8 cellular contexts compared by ENCODE assay signal in the genomic region with DNA sequence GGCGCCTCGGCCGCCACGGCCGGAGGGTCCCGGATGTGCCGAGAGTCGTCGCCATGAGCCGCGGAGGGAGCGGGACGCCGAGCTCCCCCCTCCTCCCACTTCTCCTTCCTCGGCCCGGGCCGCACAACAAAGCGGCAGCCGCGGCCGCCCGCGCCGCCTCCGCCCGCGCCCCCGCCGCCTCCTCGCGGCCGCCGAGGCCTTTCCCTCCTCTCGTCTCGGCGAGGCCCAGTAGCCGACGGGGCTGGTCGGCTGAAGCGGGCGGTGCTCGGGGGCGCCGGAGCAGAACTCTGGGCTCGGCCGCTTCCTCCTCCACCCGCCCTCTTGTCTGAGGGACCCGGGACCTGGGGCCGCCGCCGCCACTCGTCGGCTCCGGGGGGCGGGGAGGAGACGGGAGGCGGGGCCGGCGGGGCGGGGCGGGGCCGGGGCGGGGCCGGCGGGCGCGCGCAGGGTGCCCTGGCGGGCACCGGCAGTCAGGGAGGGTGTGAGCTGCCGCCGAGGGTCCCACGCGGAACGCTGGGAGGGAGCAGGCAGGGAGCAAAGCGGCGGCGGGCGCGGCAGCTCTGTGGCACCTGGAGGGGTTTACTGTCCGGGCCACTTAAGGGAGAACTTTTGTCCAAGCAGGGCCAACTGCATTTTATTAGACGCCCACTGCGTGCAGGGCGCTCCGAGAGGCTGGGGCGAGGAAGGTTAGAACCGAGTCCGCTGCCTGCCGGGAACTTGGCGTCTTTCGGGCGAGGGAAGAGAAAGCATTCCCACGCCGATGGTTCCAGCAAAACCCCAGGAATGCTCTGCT. TPM values are rescaled to one million over a fixed set of nuclear protein-coding genes. Genes with fewer than 3 reads are reported as not detected.
A peak's percentile ranks its signal among the peaks of the same experiment; 100 is the strongest.
DNase-seq lines count a peak whose midpoint lies in the region; ATAC-seq and TF ChIP-seq lines count a peak whose summit lies in the region.

A gene (minus strand): TSS at position 327 of the 793 bp plus-strand sequence. CDS start 427 bp downstream, outside the sequence.

- peak; percentile 83 for ATAC-seq in GM18909 (IDR thresholded peaks at IDR 0.05; ENCODE audit: poor library complexity, unreplicated experiment)
- peak; percentile 75 for ATAC-seq in HG03135 (IDR thresholded peaks at IDR 0.05; ENCODE audit: unreplicated experiment)
- ATAC-seq in memory B cell (ENCODE audit: low read depth) = peak; percentile 85

- H3K27me3 ChIP-seq in BE2C = no peaks in the 10 kb centered on the region

- peak within 1 kb of the TSS; percentile 97 for H3K4me3 Mint-ChIP-seq in memory B cell

- H3K4me1 Mint-ChIP-seq in memory B cell = peaks cover 15% of the 10 kb centered on the region

- no peaks in the 10 kb centered on the region for H3K9me3 Mint-ChIP-seq in memory B cell

- H3K4me3 ChIP-seq in BE2C (ENCODE audit: low read depth, low read length) = peak within 1 kb of the TSS; percentile 80

- peak within 1 kb of the TSS; percentile 96 for H3K27ac Mint-ChIP-seq in memory B cell

- no peaks in the 10 kb centered on the region for H3K36me3 ChIP-seq in BE2C

- TF ChIP-seq CTCF in BE2C (IDR thresholded peaks at IDR 0.05; ENCODE audit: low read depth, low read length) = no peak

- DNase-seq in BE2C (peak; percentile 89), NCI-H526 treated with DMSO at 0.1 percent for 48 hours (lab: John Stamatoyannopoulos, UW) (peak; percentile 64), memory B cell (ENCODE audit: low spot score in 2 of 2) (peak; percentile 79 to 87)
- DNase-seq in activated CD8-positive, alpha-beta memory T cell treated with anti-CD3 and anti-CD28 coated beads for 1 hour (ENCODE audit: extremely low read depth in 1 of 2, low read depth in 1 of 2) = peak; percentile 41 to 68
- DNase-seq in effector CD8-positive, alpha-beta T cell (lab: John Stamatoyannopoulos, UW) = peak; percentile 74
- DNase-seq in stimulated activated CD8-positive, alpha-beta memory T cell treated with anti-CD3 and anti-CD28 coated beads, Interleukin-12 subunit alpha, Interleukin-12 subunit beta, amount 100 ng/mL, for 24 hours (ENCODE audit: extremely low read depth) = peak; percentile 48

- peaks cover 1% of the 10 kb centered on the region for H3K36me3 Mint-ChIP-seq in memory B cell

- no peaks in the 10 kb centered on the region for H3K9me3 ChIP-seq in BE2C

- no peaks in the 10 kb centered on the region; the same call in 1 of the 2 replicates for H3K4me1 ChIP-seq in BE2C

- no peaks in the 10 kb centered on the region for H3K27me3 Mint-ChIP-seq in memory B cell

RNA-seq across cellular contexts. Expression of the gene that starts here (rescaled TPM):
- polyA plus RNA-seq in BE2C (2012; ENCODE audit: insufficient read depth, insufficient read length, low read depth) = 4.3 TPM

Comparison
In these comparisons a context has a peak if more than half of its experiments do, and no peak if none do; other contexts are left out.
1. Peak in every context shown above with its lines: DNase-seq, ATAC-seq and H3K4me3 ChIP-seq.